1 cellular context compared by ENCODE assay signal in the genomic region with DNA sequence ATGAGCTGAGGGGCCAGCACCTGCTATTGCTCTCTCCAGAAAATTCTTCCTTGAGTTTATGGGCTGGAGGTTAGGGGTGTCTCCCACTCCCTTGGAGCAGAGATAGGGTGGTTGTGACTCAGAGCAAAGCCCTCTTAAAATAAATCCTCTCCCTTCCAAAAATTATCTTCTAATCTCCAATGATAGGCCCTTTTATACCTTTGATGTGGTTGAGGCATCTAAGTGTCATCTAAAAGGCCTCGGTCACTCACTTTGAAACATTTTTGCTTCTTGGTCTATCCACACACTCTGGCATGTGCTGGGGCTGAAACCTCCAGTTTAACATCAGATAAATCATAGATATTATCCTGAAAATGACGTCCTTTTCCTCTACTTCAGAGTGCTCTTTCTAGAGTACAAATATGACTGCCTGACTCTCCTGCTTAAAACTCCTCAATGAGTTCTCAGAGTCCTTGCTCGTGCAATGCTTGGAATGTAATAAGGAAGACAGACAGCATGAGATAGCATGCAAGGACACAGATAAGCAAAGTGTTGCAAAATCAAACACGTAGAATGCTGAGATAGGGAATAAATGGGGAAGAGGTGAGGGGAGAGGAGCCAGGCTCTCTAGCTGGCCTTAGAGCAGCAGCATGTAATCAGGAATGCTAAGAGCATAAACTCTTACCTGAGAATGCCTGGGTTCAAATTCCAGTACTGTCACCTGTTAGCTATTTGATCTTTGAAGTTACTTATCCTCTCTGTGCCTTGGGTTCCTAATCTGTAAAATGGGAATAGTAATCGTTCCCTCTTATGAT.
TF ChIP-seq lines count a peak whose summit lies in the region.

No MANE protein-coding gene starts in this region.

TF ChIP-seq in K562, 482 proteins besides CTCF, POLR2A, EP300 and RAD21 (continued from another document and continues in another):
- TF ChIP-seq, protein P1, sequence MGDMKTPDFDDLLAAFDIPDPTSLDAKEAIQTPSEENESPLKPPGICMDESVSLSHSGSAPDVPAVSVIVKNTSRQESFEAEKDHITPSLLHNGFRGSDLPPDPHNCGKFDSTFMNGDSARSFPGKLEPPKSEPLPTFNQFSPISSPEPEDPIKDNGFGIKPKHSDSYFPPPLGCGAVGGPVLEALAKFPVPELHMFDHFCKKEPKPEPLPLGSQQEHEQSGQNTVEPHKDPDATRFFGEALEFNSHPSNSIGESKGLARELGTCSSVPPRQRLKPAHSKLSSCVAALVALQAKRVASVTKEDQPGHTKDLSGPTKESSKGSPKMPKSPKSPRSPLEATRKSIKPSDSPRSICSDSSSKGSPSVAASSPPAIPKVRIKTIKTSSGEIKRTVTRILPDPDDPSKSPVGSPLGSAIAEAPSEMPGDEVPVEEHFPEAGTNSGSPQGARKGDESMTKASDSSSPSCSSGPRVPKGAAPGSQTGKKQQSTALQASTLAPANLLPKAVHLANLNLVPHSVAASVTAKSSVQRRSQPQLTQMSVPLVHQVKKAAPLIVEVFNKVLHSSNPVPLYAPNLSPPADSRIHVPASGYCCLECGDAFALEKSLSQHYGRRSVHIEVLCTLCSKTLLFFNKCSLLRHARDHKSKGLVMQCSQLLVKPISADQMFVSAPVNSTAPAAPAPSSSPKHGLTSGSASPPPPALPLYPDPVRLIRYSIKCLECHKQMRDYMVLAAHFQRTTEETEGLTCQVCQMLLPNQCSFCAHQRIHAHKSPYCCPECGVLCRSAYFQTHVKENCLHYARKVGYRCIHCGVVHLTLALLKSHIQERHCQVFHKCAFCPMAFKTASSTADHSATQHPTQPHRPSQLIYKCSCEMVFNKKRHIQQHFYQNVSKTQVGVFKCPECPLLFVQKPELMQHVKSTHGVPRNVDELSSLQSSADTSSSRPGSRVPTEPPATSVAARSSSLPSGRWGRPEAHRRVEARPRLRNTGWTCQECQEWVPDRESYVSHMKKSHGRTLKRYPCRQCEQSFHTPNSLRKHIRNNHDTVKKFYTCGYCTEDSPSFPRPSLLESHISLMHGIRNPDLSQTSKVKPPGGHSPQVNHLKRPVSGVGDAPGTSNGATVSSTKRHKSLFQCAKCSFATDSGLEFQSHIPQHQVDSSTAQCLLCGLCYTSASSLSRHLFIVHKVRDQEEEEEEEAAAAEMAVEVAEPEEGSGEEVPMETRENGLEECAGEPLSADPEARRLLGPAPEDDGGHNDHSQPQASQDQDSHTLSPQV (IDR thresholded peaks at IDR 0.05), result no peak
- TF ChIP-seq MTA2 (IDR thresholded peaks at IDR 0.05; ENCODE audit: low read depth) (peak; percentile 69), BRD9 (IDR thresholded peaks at IDR 0.05; ENCODE audit: low read depth, partially characterized antibody) (no peak), NFE2 (IDR thresholded peaks at IDR 0.05; ENCODE audit: low read depth) (peak; percentile 50), ZNF707 (CRISPR knock-in tag; conservative IDR thresholded peaks at IDR 0.05) (no peak), ARNT (IDR thresholded peaks at IDR 0.05) (no peak), KDM4B (IDR thresholded peaks at IDR 0.05; ENCODE audit: borderline replicate concordance in 2 of 2, low read depth in 1 of 2) (no peak), ZNF224 (CRISPR knock-in tag; IDR thresholded peaks at IDR 0.05) (no peak), ZZZ3 (IDR thresholded peaks at IDR 0.05) (no peak), MAFF (IDR thresholded peaks at IDR 0.05; ENCODE audit: low read length) (peak; percentile 48), TCF3 (CRISPR knock-in tag; IDR thresholded peaks at IDR 0.05) (peak; percentile 87), ZNF41 (CRISPR knock-in tag; conservative IDR thresholded peaks at IDR 0.05) (no peak), MAFG (tag; conservative IDR thresholded peaks at IDR 0.05) (peak; percentile 82), ZNF780A (CRISPR knock-in tag; IDR thresholded peaks at IDR 0.05) (no peak), TOE1 (IDR thresholded peaks at IDR 0.05; ENCODE audit: borderline replicate concordance) (no peak), TOE1 (CRISPR knock-in tag; IDR thresholded peaks at IDR 0.05; ENCODE audit: borderline replicate concordance, low read depth) (no peak), KLF6 (CRISPR knock-in tag; IDR thresholded peaks at IDR 0.05; ENCODE audit: borderline replicate concordance) (no peak), TCFL5 (CRISPR knock-in tag; conservative IDR thresholded peaks at IDR 0.05) (no peak), ZNF124 (CRISPR knock-in tag; IDR thresholded peaks at IDR 0.05) (no peak), SMARCA5 (IDR thresholded peaks at IDR 0.05) (no peak), KLF16 (IDR thresholded peaks at IDR 0.05) (peak; percentile 78), XRCC3 (IDR thresholded peaks at IDR 0.05) (no peak), ZNF57 (CRISPR knock-in tag; IDR thresholded peaks at IDR 0.05) (no peak), MEF2D (tag; conservative IDR thresholded peaks at IDR 0.05; ENCODE audit: low read depth) (no peak), CBFA2T2 (conservative IDR thresholded peaks at IDR 0.05) (peak; percentile 71), FOXA1 (IDR thresholded peaks at IDR 0.05; ENCODE audit: borderline replicate concordance) (no peak), RBM14 (IDR thresholded peaks at IDR 0.05; ENCODE audit: borderline replicate concordance, insufficient read depth, low read depth, low read length) (no peak), JUND (IDR thresholded peaks at IDR 0.05; ENCODE audit: borderline replicate concordance, low read depth, low read length) (peak; percentile 39; the same call in 1 of the 2 replicates), JUND (tag; IDR thresholded peaks at IDR 0.05; ENCODE audit: borderline replicate concordance, low read depth, low read length) (peak; percentile 19; the same call in 1 of the 3 replicates), ZBTB1 (CRISPR knock-in tag; IDR thresholded peaks at IDR 0.05; ENCODE audit: borderline replicate concordance, low read depth) (no peak), CBX5 (IDR thresholded peaks at IDR 0.05; ENCODE audit: borderline replicate concordance, low read depth) (no peak), ZKSCAN8 (CRISPR knock-in tag; IDR thresholded peaks at IDR 0.05) (no peak), SRSF9 (IDR thresholded peaks at IDR 0.05; ENCODE audit: borderline replicate concordance, low read depth, low read length) (no peak), SAFB2 (IDR thresholded peaks at IDR 0.05; ENCODE audit: borderline replicate concordance, low read depth, low read length, severe bottlenecking) (no peak), BRD4 (IDR thresholded peaks at IDR 0.05) (no peak), HDAC1 (IDR thresholded peaks at IDR 0.05) (peak in 1 of 2 experiments; percentile 35; a peak in 1 of 4 replicates), RHOXF2B (CRISPR knock-in tag; conservative IDR thresholded peaks at IDR 0.05) (no peak), GABPA (tag; conservative IDR thresholded peaks at IDR 0.05; ENCODE audit: low read depth) (no peak)
- TF ChIP-seq, protein P2, sequence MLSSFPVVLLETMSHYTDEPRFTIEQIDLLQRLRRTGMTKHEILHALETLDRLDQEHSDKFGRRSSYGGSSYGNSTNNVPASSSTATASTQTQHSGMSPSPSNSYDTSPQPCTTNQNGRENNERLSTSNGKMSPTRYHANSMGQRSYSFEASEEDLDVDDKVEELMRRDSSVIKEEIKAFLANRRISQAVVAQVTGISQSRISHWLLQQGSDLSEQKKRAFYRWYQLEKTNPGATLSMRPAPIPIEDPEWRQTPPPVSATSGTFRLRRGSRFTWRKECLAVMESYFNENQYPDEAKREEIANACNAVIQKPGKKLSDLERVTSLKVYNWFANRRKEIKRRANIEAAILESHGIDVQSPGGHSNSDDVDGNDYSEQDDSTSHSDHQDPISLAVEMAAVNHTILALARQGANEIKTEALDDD (IDR thresholded peaks at IDR 0.05), result no peak
- TF ChIP-seq, protein P3, sequence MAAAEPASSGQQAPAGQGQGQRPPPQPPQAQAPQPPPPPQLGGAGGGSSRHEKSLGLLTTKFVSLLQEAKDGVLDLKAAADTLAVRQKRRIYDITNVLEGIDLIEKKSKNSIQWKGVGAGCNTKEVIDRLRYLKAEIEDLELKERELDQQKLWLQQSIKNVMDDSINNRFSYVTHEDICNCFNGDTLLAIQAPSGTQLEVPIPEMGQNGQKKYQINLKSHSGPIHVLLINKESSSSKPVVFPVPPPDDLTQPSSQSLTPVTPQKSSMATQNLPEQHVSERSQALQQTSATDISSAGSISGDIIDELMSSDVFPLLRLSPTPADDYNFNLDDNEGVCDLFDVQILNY (CRISPR knock-in tag; IDR thresholded peaks at IDR 0.05), result no peak
- TF ChIP-seq, protein P4, sequence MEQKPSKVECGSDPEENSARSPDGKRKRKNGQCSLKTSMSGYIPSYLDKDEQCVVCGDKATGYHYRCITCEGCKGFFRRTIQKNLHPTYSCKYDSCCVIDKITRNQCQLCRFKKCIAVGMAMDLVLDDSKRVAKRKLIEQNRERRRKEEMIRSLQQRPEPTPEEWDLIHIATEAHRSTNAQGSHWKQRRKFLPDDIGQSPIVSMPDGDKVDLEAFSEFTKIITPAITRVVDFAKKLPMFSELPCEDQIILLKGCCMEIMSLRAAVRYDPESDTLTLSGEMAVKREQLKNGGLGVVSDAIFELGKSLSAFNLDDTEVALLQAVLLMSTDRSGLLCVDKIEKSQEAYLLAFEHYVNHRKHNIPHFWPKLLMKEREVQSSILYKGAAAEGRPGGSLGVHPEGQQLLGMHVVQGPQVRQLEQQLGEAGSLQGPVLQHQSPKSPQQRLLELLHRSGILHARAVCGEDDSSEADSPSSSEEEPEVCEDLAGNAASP (IDR thresholded peaks at IDR 0.05), result no peak
- TF ChIP-seq, protein P5, sequence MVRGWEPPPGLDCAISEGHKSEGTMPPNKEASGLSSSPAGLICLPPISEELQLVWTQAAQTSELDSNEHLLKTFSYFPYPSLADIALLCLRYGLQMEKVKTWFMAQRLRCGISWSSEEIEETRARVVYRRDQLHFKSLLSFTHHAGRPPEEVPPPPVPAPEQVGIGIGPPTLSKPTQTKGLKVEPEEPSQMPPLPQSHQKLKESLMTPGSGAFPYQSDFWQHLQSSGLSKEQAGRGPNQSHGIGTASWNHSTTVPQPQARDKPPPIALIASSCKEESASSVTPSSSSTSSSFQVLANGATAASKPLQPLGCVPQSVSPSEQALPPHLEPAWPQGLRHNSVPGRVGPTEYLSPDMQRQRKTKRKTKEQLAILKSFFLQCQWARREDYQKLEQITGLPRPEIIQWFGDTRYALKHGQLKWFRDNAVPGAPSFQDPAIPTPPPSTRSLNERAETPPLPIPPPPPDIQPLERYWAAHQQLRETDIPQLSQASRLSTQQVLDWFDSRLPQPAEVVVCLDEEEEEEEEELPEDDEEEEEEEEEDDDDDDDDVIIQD (CRISPR knock-in tag; IDR thresholded peaks at IDR 0.05), result no peak
- TF ChIP-seq, protein P6, sequence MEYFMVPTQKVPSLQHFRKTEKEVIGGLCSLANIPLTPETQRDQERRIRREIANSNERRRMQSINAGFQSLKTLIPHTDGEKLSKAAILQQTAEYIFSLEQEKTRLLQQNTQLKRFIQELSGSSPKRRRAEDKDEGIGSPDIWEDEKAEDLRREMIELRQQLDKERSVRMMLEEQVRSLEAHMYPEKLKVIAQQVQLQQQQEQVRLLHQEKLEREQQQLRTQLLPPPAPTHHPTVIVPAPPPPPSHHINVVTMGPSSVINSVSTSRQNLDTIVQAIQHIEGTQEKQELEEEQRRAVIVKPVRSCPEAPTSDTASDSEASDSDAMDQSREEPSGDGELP (CRISPR knock-in tag; IDR thresholded peaks at IDR 0.05; ENCODE audit: borderline replicate concordance), result no peak
- TF ChIP-seq, protein P7, sequence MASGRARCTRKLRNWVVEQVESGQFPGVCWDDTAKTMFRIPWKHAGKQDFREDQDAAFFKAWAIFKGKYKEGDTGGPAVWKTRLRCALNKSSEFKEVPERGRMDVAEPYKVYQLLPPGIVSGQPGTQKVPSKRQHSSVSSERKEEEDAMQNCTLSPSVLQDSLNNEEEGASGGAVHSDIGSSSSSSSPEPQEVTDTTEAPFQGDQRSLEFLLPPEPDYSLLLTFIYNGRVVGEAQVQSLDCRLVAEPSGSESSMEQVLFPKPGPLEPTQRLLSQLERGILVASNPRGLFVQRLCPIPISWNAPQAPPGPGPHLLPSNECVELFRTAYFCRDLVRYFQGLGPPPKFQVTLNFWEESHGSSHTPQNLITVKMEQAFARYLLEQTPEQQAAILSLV (tag; IDR thresholded peaks at IDR 0.05), result peak; percentile 74; the same call in 1 of the 2 replicates
- TF ChIP-seq, protein P8, sequence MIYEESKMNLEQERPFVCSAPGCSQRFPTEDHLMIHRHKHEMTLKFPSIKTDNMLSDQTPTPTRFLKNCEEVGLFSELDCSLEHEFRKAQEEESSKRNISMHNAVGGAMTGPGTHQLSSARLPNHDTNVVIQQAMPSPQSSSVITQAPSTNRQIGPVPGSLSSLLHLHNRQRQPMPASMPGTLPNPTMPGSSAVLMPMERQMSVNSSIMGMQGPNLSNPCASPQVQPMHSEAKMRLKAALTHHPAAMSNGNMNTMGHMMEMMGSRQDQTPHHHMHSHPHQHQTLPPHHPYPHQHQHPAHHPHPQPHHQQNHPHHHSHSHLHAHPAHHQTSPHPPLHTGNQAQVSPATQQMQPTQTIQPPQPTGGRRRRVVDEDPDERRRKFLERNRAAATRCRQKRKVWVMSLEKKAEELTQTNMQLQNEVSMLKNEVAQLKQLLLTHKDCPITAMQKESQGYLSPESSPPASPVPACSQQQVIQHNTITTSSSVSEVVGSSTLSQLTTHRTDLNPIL (CRISPR knock-in tag; IDR thresholded peaks at IDR 0.05), result no peak
- TF ChIP-seq, protein P9, sequence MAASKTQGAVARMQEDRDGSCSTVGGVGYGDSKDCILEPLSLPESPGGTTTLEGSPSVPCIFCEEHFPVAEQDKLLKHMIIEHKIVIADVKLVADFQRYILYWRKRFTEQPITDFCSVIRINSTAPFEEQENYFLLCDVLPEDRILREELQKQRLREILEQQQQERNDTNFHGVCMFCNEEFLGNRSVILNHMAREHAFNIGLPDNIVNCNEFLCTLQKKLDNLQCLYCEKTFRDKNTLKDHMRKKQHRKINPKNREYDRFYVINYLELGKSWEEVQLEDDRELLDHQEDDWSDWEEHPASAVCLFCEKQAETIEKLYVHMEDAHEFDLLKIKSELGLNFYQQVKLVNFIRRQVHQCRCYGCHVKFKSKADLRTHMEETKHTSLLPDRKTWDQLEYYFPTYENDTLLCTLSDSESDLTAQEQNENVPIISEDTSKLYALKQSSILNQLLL (CRISPR knock-in tag; IDR thresholded peaks at IDR 0.05; ENCODE audit: borderline replicate concordance), result no peak
- TF ChIP-seq, protein P10, sequence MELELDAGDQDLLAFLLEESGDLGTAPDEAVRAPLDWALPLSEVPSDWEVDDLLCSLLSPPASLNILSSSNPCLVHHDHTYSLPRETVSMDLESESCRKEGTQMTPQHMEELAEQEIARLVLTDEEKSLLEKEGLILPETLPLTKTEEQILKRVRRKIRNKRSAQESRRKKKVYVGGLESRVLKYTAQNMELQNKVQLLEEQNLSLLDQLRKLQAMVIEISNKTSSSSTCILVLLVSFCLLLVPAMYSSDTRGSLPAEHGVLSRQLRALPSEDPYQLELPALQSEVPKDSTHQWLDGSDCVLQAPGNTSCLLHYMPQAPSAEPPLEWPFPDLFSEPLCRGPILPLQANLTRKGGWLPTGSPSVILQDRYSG (tag; conservative IDR thresholded peaks at IDR 0.05; ENCODE audit: low read depth), result no peak
